ENCODE assay signal across 9 cellular contexts in genomic region chr9:27194401-27195091, GRCh38.
DNase-seq lines count a peak whose midpoint lies in the region; ATAC-seq and TF ChIP-seq lines count a peak whose summit lies in the region.
"Had no signal": no experiment of that assay in that cellular context is flagged by ENCODE, and none has a peak within 500 bp of the region (broad histone marks: within the 10 kb centered on the region; RNA-seq: fewer than 3 reads in every experiment).

No MANE protein-coding gene starts in this region.

- peak overlapping the region; percentile 60 for H3K27ac ChIP-seq in foreskin keratinocyte

- H3K4me1 Mint-ChIP-seq in T-cell: no peaks in the 10 kb centered on the region

- DNase-seq in SKM-1 treated with dmso at 0.1 percent for 144 hours (lab: John Stamatoyannopoulos, UW; ENCODE audit: unreplicated experiment): peak; percentile 22
- no peak for DNase-seq in SKM-1 (lab: John Stamatoyannopoulos, UW; ENCODE audit: unreplicated experiment)
- DNase-seq in RPMI7951 (ENCODE audit: low read depth): peak; percentile 76
- DNase-seq in foreskin keratinocyte: peak; percentile 73 to 88
- DNase-seq in superior temporal gyrus (ENCODE audit: extremely low spot score): peak; percentile 53
- no peak for DNase-seq in activated CD8-positive, alpha-beta memory T cell treated with anti-CD3 and anti-CD28 coated beads, Interleukin-2, amount 50 U/mL, for 4 hours
- DNase-seq in activated naive CD4-positive, alpha-beta T cell treated with Interleukin-2 at 50 U/mL for 16 hours: no peak
- DNase-seq in T-cell: no peak
- DNase-seq: upper lobe of left lung had no signal

- no peaks in the 10 kb centered on the region for H3K9me3 Mint-ChIP-seq in T-cell

- TF ChIP-seq CTCF in foreskin keratinocyte (conservative IDR thresholded peaks at IDR 0.05): no peak

- ATAC-seq in foreskin keratinocyte: peak; percentile 98
- ATAC-seq in T-cell (replicated peaks in 1 of 4): no peak

- no peak overlapping the region for H3K4me3 Mint-ChIP-seq in T-cell

- H3K36me3 Mint-ChIP-seq in T-cell: no peaks in the 10 kb centered on the region

- no peaks in the 10 kb centered on the region for H3K27me3 Mint-ChIP-seq in T-cell

- no peak overlapping the region for H3K27ac Mint-ChIP-seq in T-cell

- CTCF ChIA-PET in T-cell (lab: Charles Lee): no interaction called here

- peaks cover 20% of the 10 kb centered on the region for H3K4me1 ChIP-seq in foreskin keratinocyte

- POLR2A ChIA-PET in T-cell (lab: Charles Lee): no interaction called here

- H3K27me3 ChIP-seq in foreskin keratinocyte: no peaks in the 10 kb centered on the region
- H3K27me3 ChIP-seq: upper lobe of left lung had no signal

Comparison
In these comparisons a context has a peak if more than half of its experiments do, and no peak if none do; other contexts are left out.
1. DNase-seq: peak in SKM-1 treated with dmso at 0.1 percent for 144 hours (single experiment), RPMI7951 (single experiment), foreskin keratinocyte (2 of 2) and superior temporal gyrus (single experiment); none in SKM-1 (single experiment), activated CD8-positive, alpha-beta memory T cell treated with anti-CD3 and anti-CD28 coated beads, Interleukin-2, amount 50 U/mL, for 4 hours (single experiment), activated naive CD4-positive, alpha-beta T cell treated with Interleukin-2 at 50 U/mL for 16 hours (single experiment) and T-cell (0 of 34).